In genomic region chr20:51346686-51347485, GRCh38 we compare ENCODE assay signal across 13 cellular contexts.
DNase-seq lines count a peak whose midpoint lies in the region; ATAC-seq and TF ChIP-seq lines count a peak whose summit lies in the region.
"Had no signal": no experiment of that assay in that cellular context is flagged by ENCODE, and none has a peak within 500 bp of the region (broad histone marks: within the 10 kb centered on the region; RNA-seq: fewer than 3 reads in every experiment).

No MANE protein-coding gene starts in this region.

- DNase-seq in HS-27A (ENCODE audit: low read depth) (peak; percentile 62), fibroblast of peridontal ligament (ENCODE audit: extremely low read depth) (peak; percentile 70), germinal center (ENCODE audit: low spot score) (no peak), upper lobe of right lung (no peak), omental fat pad (ENCODE audit: low spot score) (no peak)
- no peak for DNase-seq in stimulated activated naive B cell treated with anti-CD40 and anti-IgM and Interleukin-4, amounts not matched to agents 10 μg/mL and 1 μg/mL and 100 μg/mL, for 72 hours
- DNase-seq: activated CD4-positive, alpha-beta T cell treated with anti-CD3 and anti-CD28 coated beads, Interleukin-2, amount 50 U/mL, for 48 hours; effector memory CD8-positive, alpha-beta T cell; GOT3; SHP77 treated with DMSO at 0.1 percent for 48 hours; stomach had no signal

- H3K4me3 ChIP-seq in upper lobe of right lung, result no peak overlapping the region
- H3K4me3 ChIP-seq: stomach had no signal

- TF ChIP-seq CTCF in upper lobe of right lung (IDR thresholded peaks at IDR 0.05), result no peak
- TF ChIP-seq CTCF in omental fat pad (IDR thresholded peaks at IDR 0.05), result no peak

- intact Hi-C loops in upper lobe of right lung (cut with DNase I), result no loop called here

- H3K27ac Mint-ChIP-seq in stimulated activated naive B cell treated with anti-CD40 and anti-IgM and Interleukin-4, amounts not matched to agents 10 μg/mL and 1 μg/mL and 100 μg/mL, for 72 hours, result no peak overlapping the region
- H3K27ac Mint-ChIP-seq: effector memory CD8-positive, alpha-beta T cell; nephron had no signal

- no peaks in the 10 kb centered on the region for H3K4me1 ChIP-seq in upper lobe of right lung
- H3K4me1 ChIP-seq: stomach had no signal

- H3K36me3 ChIP-seq in upper lobe of right lung, result no peaks in the 10 kb centered on the region
- H3K36me3 ChIP-seq: stomach had no signal

- ATAC-seq in SK-N-SH treated with all-trans-retinoic acid at 6 μM for 48 hours (peak; percentile 57), upper lobe of right lung (no peak), omental fat pad (ENCODE audit: low FRiP score) (no peak)
- peak; percentile 14 to 36 for ATAC-seq in stimulated activated naive B cell treated with anti-CD40 and anti-IgM and Interleukin-4, amounts not matched to agents 10 μg/mL and 1 μg/mL and 100 μg/mL, for 72 hours (replicated peaks)
- ATAC-seq: effector memory CD8-positive, alpha-beta T cell had no signal

- peaks cover 5 to 13% of the 10 kb centered on the region in 2 donors for H3K9me3 Mint-ChIP-seq in stimulated activated naive B cell treated with anti-CD40 and anti-IgM and Interleukin-4, amounts not matched to agents 10 μg/mL and 1 μg/mL and 100 μg/mL, for 72 hours
- H3K9me3 Mint-ChIP-seq: effector memory CD8-positive, alpha-beta T cell had no signal

- H3K36me3 Mint-ChIP-seq in stimulated activated naive B cell treated with anti-CD40 and anti-IgM and Interleukin-4, amounts not matched to agents 10 μg/mL and 1 μg/mL and 100 μg/mL, for 72 hours, result peaks cover 3 to 9% of the 10 kb centered on the region in 2 donors

- H3K27me3 Mint-ChIP-seq in stimulated activated naive B cell treated with anti-CD40 and anti-IgM and Interleukin-4, amounts not matched to agents 10 μg/mL and 1 μg/mL and 100 μg/mL, for 72 hours, result peaks cover 23 to 31% of the 10 kb centered on the region in 2 donors

- H3K4me3 Mint-ChIP-seq in stimulated activated naive B cell treated with anti-CD40 and anti-IgM and Interleukin-4, amounts not matched to agents 10 μg/mL and 1 μg/mL and 100 μg/mL, for 72 hours, result no peak overlapping the region
- H3K4me3 Mint-ChIP-seq: effector memory CD8-positive, alpha-beta T cell; nephron had no signal

- H3K9me3 ChIP-seq in upper lobe of right lung, result no peaks in the 10 kb centered on the region

- H3K27ac ChIP-seq in upper lobe of right lung, result no peak overlapping the region
- H3K27ac ChIP-seq: stomach had no signal

- peaks cover 0 to 6% of the 10 kb centered on the region in 2 donors for H3K4me1 Mint-ChIP-seq in stimulated activated naive B cell treated with anti-CD40 and anti-IgM and Interleukin-4, amounts not matched to agents 10 μg/mL and 1 μg/mL and 100 μg/mL, for 72 hours

- H3K27me3 ChIP-seq in upper lobe of right lung, result no peaks in the 10 kb centered on the region
- H3K27me3 ChIP-seq: stomach had no signal

TF ChIP-seq in SK-N-SH treated with all-trans-retinoic acid at 6 μM for 48 hours, 23 proteins besides CTCF, POLR2A, EP300 and RAD21:
- TF ChIP-seq, protein P1, sequence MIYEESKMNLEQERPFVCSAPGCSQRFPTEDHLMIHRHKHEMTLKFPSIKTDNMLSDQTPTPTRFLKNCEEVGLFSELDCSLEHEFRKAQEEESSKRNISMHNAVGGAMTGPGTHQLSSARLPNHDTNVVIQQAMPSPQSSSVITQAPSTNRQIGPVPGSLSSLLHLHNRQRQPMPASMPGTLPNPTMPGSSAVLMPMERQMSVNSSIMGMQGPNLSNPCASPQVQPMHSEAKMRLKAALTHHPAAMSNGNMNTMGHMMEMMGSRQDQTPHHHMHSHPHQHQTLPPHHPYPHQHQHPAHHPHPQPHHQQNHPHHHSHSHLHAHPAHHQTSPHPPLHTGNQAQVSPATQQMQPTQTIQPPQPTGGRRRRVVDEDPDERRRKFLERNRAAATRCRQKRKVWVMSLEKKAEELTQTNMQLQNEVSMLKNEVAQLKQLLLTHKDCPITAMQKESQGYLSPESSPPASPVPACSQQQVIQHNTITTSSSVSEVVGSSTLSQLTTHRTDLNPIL (CRISPR knock-in tag; IDR thresholded peaks at IDR 0.05; ENCODE audit: low read depth), result no peak
- TF ChIP-seq ZC3H10 (CRISPR knock-in tag; IDR thresholded peaks at IDR 0.05) (peak; percentile 91), TOX (CRISPR knock-in tag; IDR thresholded peaks at IDR 0.05; ENCODE audit: borderline replicate concordance) (peak; percentile 92; the same call in 1 of the 2 replicates)
TF ChIP-seq in SK-N-SH treated with all-trans-retinoic acid at 6 μM for 48 hours: peak in this region for 2.

Comparison
In these comparisons a context has a peak if more than half of its experiments do, and no peak if none do; other contexts are left out.
1. DNase-seq: peak in HS-27A (single experiment) and fibroblast of peridontal ligament (single experiment); none in stimulated activated naive B cell treated with anti-CD40 and anti-IgM and Interleukin-4, amounts not matched to agents 10 μg/mL and 1 μg/mL and 100 μg/mL, for 72 hours (single experiment), germinal center (single experiment), upper lobe of right lung (single experiment) and omental fat pad (single experiment).
2. ATAC-seq: peak in SK-N-SH treated with all-trans-retinoic acid at 6 μM for 48 hours (single experiment) and stimulated activated naive B cell treated with anti-CD40 and anti-IgM and Interleukin-4, amounts not matched to agents 10 μg/mL and 1 μg/mL and 100 μg/mL, for 72 hours (2 of 2); none in upper lobe of right lung (single experiment) and omental fat pad (single experiment).